Comparison of ENCODE assay signal across 1 cellular context in the genomic region with DNA sequence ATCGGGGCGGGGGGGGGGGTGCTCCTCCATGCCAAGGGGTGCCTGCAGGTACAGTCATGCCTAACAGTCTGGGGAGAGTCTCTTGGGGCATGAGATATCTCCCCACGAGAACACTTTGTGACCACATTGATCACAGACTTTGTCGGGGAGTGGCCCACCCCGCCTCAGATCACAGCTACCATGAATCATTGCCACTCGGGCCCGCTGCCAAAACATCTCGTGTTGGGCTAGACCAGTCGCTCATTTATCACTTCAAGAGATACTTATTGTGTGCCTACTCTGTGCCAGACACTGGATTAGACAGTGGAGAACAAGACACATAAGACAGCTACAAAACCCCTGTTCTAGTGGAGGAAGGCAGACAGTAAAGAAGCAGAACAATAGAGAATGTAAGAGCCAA.
TF ChIP-seq lines count a peak whose summit lies in the region.

No MANE protein-coding gene starts in this region.

TF ChIP-seq in SK-N-SH, 30 proteins besides CTCF, POLR2A, EP300 and RAD21 (continued from another document):
- TF ChIP-seq YY1 (IDR thresholded peaks at IDR 0.05; ENCODE audit: low read depth) (no peak), FOXJ3 (CRISPR knock-in tag; IDR thresholded peaks at IDR 0.05) (no peak), MXI1 (IDR thresholded peaks at IDR 0.05; ENCODE audit: low read depth, low read length) (no peak), SIN3A (IDR thresholded peaks at IDR 0.05; ENCODE audit: borderline replicate concordance, low read depth, low read length) (no peak), ELF1 (IDR thresholded peaks at IDR 0.05) (no peak), JUND (IDR thresholded peaks at IDR 0.05) (peak; percentile 56), RXRA (IDR thresholded peaks at IDR 0.05; ENCODE audit: borderline replicate concordance, low read depth) (no peak), SMC3 (IDR thresholded peaks at IDR 0.05; ENCODE audit: low read depth, low read length) (no peak), TCF12 (IDR thresholded peaks at IDR 0.05) (peak; percentile 48), CHD2 (IDR thresholded peaks at IDR 0.05; ENCODE audit: low read length, partially characterized antibody) (no peak)
- TF ChIP-seq, protein P1, sequence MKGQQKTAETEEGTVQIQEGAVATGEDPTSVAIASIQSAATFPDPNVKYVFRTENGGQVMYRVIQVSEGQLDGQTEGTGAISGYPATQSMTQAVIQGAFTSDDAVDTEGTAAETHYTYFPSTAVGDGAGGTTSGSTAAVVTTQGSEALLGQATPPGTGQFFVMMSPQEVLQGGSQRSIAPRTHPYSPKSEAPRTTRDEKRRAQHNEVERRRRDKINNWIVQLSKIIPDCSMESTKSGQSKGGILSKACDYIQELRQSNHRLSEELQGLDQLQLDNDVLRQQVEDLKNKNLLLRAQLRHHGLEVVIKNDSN (IDR thresholded peaks at IDR 0.05; ENCODE audit: borderline replicate concordance, low read depth): no peak
- TF ChIP-seq, protein P2, sequence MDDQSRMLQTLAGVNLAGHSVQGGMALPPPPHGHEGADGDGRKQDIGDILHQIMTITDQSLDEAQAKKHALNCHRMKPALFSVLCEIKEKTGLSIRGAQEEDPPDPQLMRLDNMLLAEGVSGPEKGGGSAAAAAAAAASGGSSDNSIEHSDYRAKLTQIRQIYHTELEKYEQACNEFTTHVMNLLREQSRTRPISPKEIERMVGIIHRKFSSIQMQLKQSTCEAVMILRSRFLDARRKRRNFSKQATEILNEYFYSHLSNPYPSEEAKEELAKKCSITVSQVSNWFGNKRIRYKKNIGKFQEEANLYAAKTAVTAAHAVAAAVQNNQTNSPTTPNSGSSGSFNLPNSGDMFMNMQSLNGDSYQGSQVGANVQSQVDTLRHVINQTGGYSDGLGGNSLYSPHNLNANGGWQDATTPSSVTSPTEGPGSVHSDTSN (IDR thresholded peaks at IDR 0.05): peak; percentile 86
